8 cellular contexts compared by ENCODE assay signal in the genomic region with DNA sequence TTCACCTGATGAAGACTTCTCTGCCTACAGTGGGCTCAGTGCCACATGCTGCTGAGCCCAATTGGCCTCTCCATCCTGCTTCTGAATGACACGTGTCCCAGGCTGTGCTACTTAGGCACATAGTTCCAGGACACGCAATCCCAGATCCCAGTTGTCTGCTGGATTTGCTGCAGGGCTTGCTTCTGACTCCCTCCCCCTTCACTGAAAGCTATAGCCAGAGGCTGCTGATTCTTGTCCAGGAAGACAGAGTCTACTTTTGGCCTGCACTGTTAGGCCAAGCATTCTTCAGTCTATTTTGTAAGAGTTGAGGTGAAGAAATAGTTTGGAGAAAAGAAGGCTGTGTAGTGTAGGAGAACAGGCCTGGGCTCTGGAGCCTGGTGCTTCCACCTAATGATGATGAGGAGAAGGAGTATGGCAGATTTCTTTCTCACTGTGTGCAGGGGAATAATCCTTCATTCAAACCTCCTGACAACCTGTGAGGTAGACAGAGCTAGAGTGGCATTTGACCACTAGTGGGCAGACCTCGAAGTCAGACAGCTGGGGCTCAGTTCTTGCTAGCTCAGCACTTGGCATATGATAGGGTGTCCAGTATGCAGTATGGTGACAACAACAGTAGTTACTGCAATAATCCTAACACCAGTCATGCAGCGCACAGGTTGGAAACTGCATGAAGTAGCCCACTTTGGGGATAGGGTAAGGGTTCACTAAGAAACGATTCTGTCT. TPM values are rescaled to one million over a fixed set of nuclear protein-coding genes. Genes with fewer than 3 reads are reported as not detected.
DNase-seq lines count a peak whose midpoint lies in the region; ATAC-seq and TF ChIP-seq lines count a peak whose summit lies in the region.

No MANE protein-coding gene starts in this region.

- H3K9me2 ChIP-seq in Karpas-422 (replicated peaks; ENCODE audit: insufficient read depth, low read length): no peaks in the 10 kb centered on the region

- peaks cover 18% of the 10 kb centered on the region for H3K36me3 Mint-ChIP-seq in MCF 10A (ENCODE audit: insufficient read depth, unreplicated experiment)

- ATAC-seq in right lobe of liver (peak; percentile 96 to 99 (median 98)), HG02763 (IDR thresholded peaks at IDR 0.05; ENCODE audit: unreplicated experiment) (no peak), HG02870 (IDR thresholded peaks at IDR 0.05; ENCODE audit: unreplicated experiment) (no peak)

- H3K9me3 ChIP-seq in Karpas-422 (ENCODE audit: low read length): no peaks in the 10 kb centered on the region
- no peaks in the 10 kb centered on the region for H3K9me3 ChIP-seq in right lobe of liver

- H3K4me2 ChIP-seq in Karpas-422 (ENCODE audit: low read depth, low read length, poor library complexity, severe bottlenecking): no peak overlapping the region

- 56% methylated on average over 2 of the region's 5 CpGs for WGBS in right lobe of liver (ENCODE audit: insufficient coverage, low coverage, low lambda C conversion rate, missing lambda C conversion rate)

- H3K27ac ChIP-seq in Karpas-422 (ENCODE audit: low read length) (no peak overlapping the region), right lobe of liver (no peak overlapping the region)

- H3K4me1 ChIP-seq in Karpas-422 (ENCODE audit: low read length) (no peaks in the 10 kb centered on the region), right lobe of liver (peaks cover 0 to 4% (median 0%) of the 10 kb centered on the region in 4 donors)

- H3K4me1 Mint-ChIP-seq in MCF 10A (ENCODE audit: insufficient read depth, unreplicated experiment): peaks cover 28% of the 10 kb centered on the region

- POLR2A ChIA-PET in MCF 10A (lab: Yijun Ruan, JAX): interaction anchor here (0.9 to 6.3 kb wide), 8 partner anchors 8 to 175 kb away, joined by 3 to 64 read pairs (median 4); a partner anchor contains a TSS

- intact Hi-C loops in MCF 10A (cut with micrococcal nuclease) (loop anchor here (1.0 to 10.0 kb wide), 2 partner anchors 132 to 293 kb away; no protein-coding TSS in a partner anchor), right lobe of liver (cut with DNase I) (loop anchor here in 1 of 2 donors (10.0 kb wide), 1 partner anchor 133 kb away; no protein-coding TSS in a partner anchor)

- BruUV-seq in MCF 10A (replicated peaks; lab: Mats Ljungman, UMichigan): no TSS peak

- peak; percentile 49 for DNase-seq in NCI-H510A treated with DMSO at 0.1 percent for 48 hours (lab: John Stamatoyannopoulos, UW)
- no peak for DNase-seq in NCI-H510A (lab: John Stamatoyannopoulos, UW)
- DNase-seq in Karpas-422: peak; percentile 82
- DNase-seq in MCF 10A (ENCODE audit: unreplicated experiment): peak; percentile 68
- DNase-seq in right lobe of liver: peak in 2 of 3 donors; percentile 29 to 60
- DNase-seq in activated T-cell treated with anti-CD3 and anti-CD28 coated beads for 4 hours: no peak

- no peak overlapping the region for H2AFZ ChIP-seq in Karpas-422 (ENCODE audit: low read length)

- no peaks in the 10 kb centered on the region for H4K20me1 ChIP-seq in Karpas-422 (ENCODE audit: insufficient read depth, low read depth, low read length)

- peak overlapping the region; percentile 8 for H3K4me3 Mint-ChIP-seq in MCF 10A (ENCODE audit: unreplicated experiment)

- H3K27me3 ChIP-seq in Karpas-422 (ENCODE audit: low read length): no peaks in the 10 kb centered on the region
- no peaks in the 10 kb centered on the region for H3K27me3 ChIP-seq in right lobe of liver

- H3K4me3 ChIP-seq in Karpas-422 (ENCODE audit: low read length): no peak overlapping the region
- H3K4me3 ChIP-seq in right lobe of liver: no peak overlapping the region

- peak; percentile 47 for TF ChIP-seq CTCF in MCF 10A (IDR thresholded peaks at IDR 0.05; ENCODE audit: unreplicated experiment)
- TF ChIP-seq CTCF in right lobe of liver (IDR thresholded peaks at IDR 0.05): peak; percentile 54 to 67 (median 60)

- H3K36me3 ChIP-seq in Karpas-422 (ENCODE audit: insufficient read depth, low read length): no peaks in the 10 kb centered on the region
- H3K36me3 ChIP-seq in right lobe of liver: no peaks in the 10 kb centered on the region

- CTCF ChIA-PET in MCF 10A (lab: Yijun Ruan, JAX): interaction anchor here (0.8 to 2.7 kb wide), 8 partner anchors 8 to 116 kb away, joined by 3 to 5 read pairs (median 3); no protein-coding TSS in a partner anchor

- H3K9me3 Mint-ChIP-seq in MCF 10A (ENCODE audit: unreplicated experiment): no peaks in the 10 kb centered on the region

- H3K79me2 ChIP-seq in Karpas-422 (ENCODE audit: low read length): no peaks in the 10 kb centered on the region

- H3K27me3 Mint-ChIP-seq in MCF 10A (ENCODE audit: insufficient read depth, unreplicated experiment): no peaks in the 10 kb centered on the region

- no peak overlapping the region for H3K9ac ChIP-seq in Karpas-422 (ENCODE audit: low read length)

- H3K27ac Mint-ChIP-seq in MCF 10A (ENCODE audit: low read depth, unreplicated experiment): peak overlapping the region; percentile 57

- no peak for TF ChIP-seq POLR2A in right lobe of liver (IDR thresholded peaks at IDR 0.05)

RNA-seq across cellular contexts. Expression of a gene that starts 19.5 kb away (rescaled TPM):
- not detected in 2 replicates for total RNA-seq in Karpas-422 (2014; rRNA removed; shearing (Covaris generic); ENCODE audit: low replicate concordance)
- 0.12 TPM in 1 of 2 replicates, not detected in the other for total RNA-seq in MCF 10A (2022)
- total RNA-seq in right lobe of liver: 10 to 100 TPM in 3 of 6 experiments, 1 to 10 TPM in 3; 3.8 to 13.3 (median 10.4) TPM

RNA-seq across cellular contexts. Expression of a gene that starts 34.0 kb away (rescaled TPM):
- total RNA-seq in Karpas-422 (2014; rRNA removed; shearing (Covaris generic); ENCODE audit: low replicate concordance): 0.11 TPM in 1 of 2 replicates, not detected in the other
- total RNA-seq in MCF 10A (2022): 10.2 and 13.5 TPM in 2 replicates
- total RNA-seq in right lobe of liver: 10 to 100 TPM; 19.0 to 27.1 (median 22.4) TPM

Comparison
In these comparisons a context has a peak if more than half of its experiments do, and no peak if none do; other contexts are left out.
1. DNase-seq: peak in NCI-H510A treated with DMSO at 0.1 percent for 48 hours (single experiment), Karpas-422 (single experiment), MCF 10A (single experiment) and right lobe of liver (2 of 3); none in NCI-H510A (single experiment) and activated T-cell treated with anti-CD3 and anti-CD28 coated beads for 4 hours (single experiment).
2. ATAC-seq: peak in right lobe of liver (4 of 4); none in HG02763 (single experiment) and HG02870 (single experiment).
3. RNA of a gene that starts 34.0 kb away (total RNA-seq): 19.0 to 27.1 TPM in right lobe of liver and 10.2 to 13.5 TPM in MCF 10A; 0.11 TPM in Karpas-422; every median in the first group is over 10 times any median in the second.